8 cellular contexts compared by ENCODE assay signal in the genomic region with DNA sequence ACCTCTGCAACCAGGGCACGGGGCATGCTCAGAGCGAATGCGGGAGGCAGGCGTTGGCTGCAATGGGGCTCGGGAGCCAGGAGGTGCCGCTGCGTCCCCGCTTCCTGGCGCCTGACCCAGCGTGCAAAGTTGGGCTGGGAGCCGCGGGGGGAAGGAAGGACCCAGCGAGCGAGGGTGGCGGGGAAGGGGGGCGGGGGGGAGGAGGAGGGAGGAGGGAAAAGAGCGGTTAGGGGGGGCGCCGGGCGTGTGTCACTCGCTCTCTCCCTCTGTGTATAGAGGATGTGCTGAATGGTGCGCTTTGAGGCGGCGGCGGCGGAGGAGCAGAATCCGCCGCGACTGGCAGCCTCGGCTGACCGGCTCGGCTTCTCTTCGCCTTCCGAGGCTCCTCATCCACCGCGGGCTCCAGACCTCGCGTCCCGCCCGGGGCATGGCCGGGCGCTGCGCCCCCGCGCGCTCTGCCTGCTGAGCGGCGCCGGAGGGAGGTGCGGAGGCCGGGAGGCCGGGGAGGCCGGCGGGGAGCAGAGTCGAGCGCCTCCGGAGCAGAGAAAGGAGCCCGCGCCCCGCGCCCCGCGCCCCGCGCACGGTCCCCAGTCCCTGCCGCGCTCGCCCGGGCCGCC. TPM values are rescaled to one million over a fixed set of nuclear protein-coding genes. Genes with fewer than 3 reads are reported as not detected.
DNase-seq lines count a peak whose midpoint lies in the region; ATAC-seq and TF ChIP-seq lines count a peak whose summit lies in the region.

Gene PLCB1, plus strand, starts transcription at position 252 of the 617 bp plus-strand sequence. CDS start 386 bp downstream, outside the sequence.

- POLR2A ChIA-PET in GM10248 (lab: Yijun Ruan, JAX), result no interaction called here

- TF ChIP-seq POLR2A in uterus (IDR thresholded peaks at IDR 0.05), result peak in 1 of 2 donors; percentile 13

- H3K9ac ChIP-seq in rectal smooth muscle tissue (ENCODE audit: low read length), result peak within 1 kb of the TSS; percentile 39

- H3K4me2 ChIP-seq in hepatocyte, result peak within 1 kb of the TSS; percentile 89

- H3K9me3 ChIP-seq in hepatocyte (ENCODE audit: low read depth) (no peaks in the 10 kb centered on the region), uterus (no peaks in the 10 kb centered on the region)

- H3K36me3 ChIP-seq in hepatocyte (replicated peaks; ENCODE audit: insufficient read depth, low read depth) (no peaks in the 10 kb centered on the region), rectal smooth muscle tissue (ENCODE audit: control insufficient read depth, insufficient read depth, low read length) (no peaks in the 10 kb centered on the region), uterus (no peaks in the 10 kb centered on the region)

- TF ChIP-seq CTCF in GM10248 (IDR thresholded peaks at IDR 0.05; ENCODE audit: control extremely low read depth, extremely low read depth, low read depth, missing control alignments) (peak; percentile 99), hepatocyte (IDR thresholded peaks at IDR 0.05; ENCODE audit: poor library complexity) (peak; percentile 97), uterus (IDR thresholded peaks at IDR 0.05) (peak; percentile 88 to 93 (median 91))

- H3K79me2 ChIP-seq in hepatocyte, result no peaks in the 10 kb centered on the region

- H3K4me3 ChIP-seq in hepatocyte (peak within 1 kb of the TSS; percentile 95), rectal smooth muscle tissue (ENCODE audit: low read length) (peak within 1 kb of the TSS; percentile 80), uterus (peak within 1 kb of the TSS; percentile 44 to 74)

- CTCF ChIA-PET in GM10248 (lab: Yijun Ruan, JAX), result interaction anchor here (0.7 to 3.1 kb wide), 6 partner anchors 175 to 589 kb away, joined by 3 to 34 read pairs (median 4); no protein-coding TSS in a partner anchor

- no peaks in the 10 kb centered on the region for H3K4me1 ChIP-seq in hepatocyte (ENCODE audit: insufficient read depth)
- H3K4me1 ChIP-seq in rectal smooth muscle tissue (ENCODE audit: control insufficient read depth, insufficient read depth, low read length), result peaks cover 25% of the 10 kb centered on the region
- no peaks in the 10 kb centered on the region for H3K4me1 ChIP-seq in uterus

- intact Hi-C loops in uterus (cut with DNase I; ENCODE audit: low total_unique reads), result no loop called here

- H3K27ac ChIP-seq in hepatocyte, result peak within 1 kb of the TSS; percentile 18
- H3K27ac ChIP-seq in rectal smooth muscle tissue (ENCODE audit: low read depth, low read length), result peak within 1 kb of the TSS; percentile 82
- H3K27ac ChIP-seq in uterus, result peak within 1 kb of the TSS; percentile 85 to 87

- WGBS in hepatocyte (ENCODE audit: low lambda C conversion rate, missing lambda C conversion rate), result under 1% methylated on average over 14 of the region's 71 CpGs

- no peaks in the 10 kb centered on the region for H4K20me1 ChIP-seq in hepatocyte (ENCODE audit: insufficient read depth, poor library complexity, severe bottlenecking)

- DNase-seq in GM10248 (ENCODE audit: extremely low spot score), result peak; percentile 82
- DNase-seq in NCI-H1436 (lab: John Stamatoyannopoulos, UW), result peak; percentile 87
- peak; percentile 83 for DNase-seq in T1000 (lab: John Stamatoyannopoulos, UW)
- DNase-seq in astrocyte of the hippocampus (ENCODE audit: low read depth, low spot score), result peak; percentile 92
- DNase-seq in hepatocyte (ENCODE audit: low spot score), result peak; percentile 92
- DNase-seq in uterus, result peak; percentile 80 to 87

- ATAC-seq in HG02642 (IDR thresholded peaks at IDR 0.05; ENCODE audit: poor library complexity, unreplicated experiment), result peak; percentile 88

- peak within 1 kb of the TSS; percentile 85 for H2AFZ ChIP-seq in hepatocyte

- peaks cover 14% of the 10 kb centered on the region for H3K27me3 ChIP-seq in hepatocyte
- H3K27me3 ChIP-seq in rectal smooth muscle tissue (ENCODE audit: control insufficient read depth, insufficient read depth, low read length), result peaks cover 2% of the 10 kb centered on the region
- no peaks in the 10 kb centered on the region for H3K27me3 ChIP-seq in uterus

- H3K9me2 ChIP-seq in hepatocyte (replicated peaks; ENCODE audit: insufficient read depth), result no peaks in the 10 kb centered on the region

RNA-seq across cellular contexts. Expression of gene PLCB1, which starts in this region (rescaled TPM):
- total RNA-seq in hepatocyte (12.4 and 20.5 TPM in 2 replicates), uterus (100 to 1,000 TPM in 1 of 4 donors, 10 to 100 TPM in 3; 13.5 to 110 (median 30.4) TPM)
- 6.7 and 7.2 TPM in 2 replicates for polyA plus RNA-seq in hepatocyte

Comparison
In these comparisons a context has a peak if more than half of its experiments do, and no peak if none do; other contexts are left out.
1. Peak in every context shown above with its lines: DNase-seq, ATAC-seq, H3K4me3 ChIP-seq and H3K27ac ChIP-seq.
2. H3K27ac ChIP-seq: peak in every context shown above with its lines; median percentile 86 in uterus; 82 in rectal smooth muscle tissue; 18 in hepatocyte.